ENCODE assay signal across 1 cellular context in genomic region chr1:147892216-147892615, GRCh38.
TF ChIP-seq lines count a peak whose summit lies in the region.

No MANE protein-coding gene starts in this region.

TF ChIP-seq in Ishikawa, 13 proteins besides CTCF, POLR2A, EP300 and RAD21 (continued from another document):
- TF ChIP-seq REST (IDR thresholded peaks at IDR 0.05; ENCODE audit: low read depth) (no peak), USF1 (IDR thresholded peaks at IDR 0.05) (no peak), YY1 (IDR thresholded peaks at IDR 0.05; ENCODE audit: low read depth) (no peak), TEAD4 (IDR thresholded peaks at IDR 0.05) (no peak), ZBTB7A (IDR thresholded peaks at IDR 0.05; ENCODE audit: low read depth) (no peak), TCF12 (IDR thresholded peaks at IDR 0.05; ENCODE audit: low read depth) (no peak), FOXM1 (IDR thresholded peaks at IDR 0.05; ENCODE audit: borderline replicate concordance, low read depth) (no peak), MAX (IDR thresholded peaks at IDR 0.05) (no peak), CEBPB (IDR thresholded peaks at IDR 0.05) (no peak)
